Comparison of ENCODE assay signal across 8 cellular contexts in genomic region chr2:177783835-177784448, GRCh38.
DNase-seq lines count a peak whose midpoint lies in the region; ATAC-seq and TF ChIP-seq lines count a peak whose summit lies in the region.

No MANE protein-coding gene starts in this region.

- peaks cover 15 to 34% of the 10 kb centered on the region in 2 donors for H3K4me1 Mint-ChIP-seq in immature natural killer cell
- peaks cover 3% of the 10 kb centered on the region for H3K4me1 Mint-ChIP-seq in neural progenitor cell

- TF ChIP-seq POLR2A in Peyer's patch (IDR thresholded peaks at IDR 0.05) = no peak

- H3F3A ChIP-seq in neural progenitor cell (ENCODE audit: low read depth) = no peaks in the 10 kb centered on the region

- peaks cover 0 to 2% (median under 1%) of the 10 kb centered on the region in 6 donors for H3K9me3 Mint-ChIP-seq in immature natural killer cell
- H3K9me3 Mint-ChIP-seq in neural progenitor cell = peaks cover 10% of the 10 kb centered on the region

- H3K27ac Mint-ChIP-seq in immature natural killer cell (peak overlapping the region in 4 of 6 donors; percentile 73 to 87 (median 75)), neural progenitor cell (no peak overlapping the region)

- H3K27ac ChIP-seq in Peyer's patch (peak overlapping the region in 1 of 4 donors; percentile 56), neural progenitor cell (no peak overlapping the region)

- peak; percentile 50 for DNase-seq in GM04504 (ENCODE audit: low read depth)
- DNase-seq in SIG-M5 treated with dmso at 0.1 percent for 504 hours (lab: John Stamatoyannopoulos, UW; ENCODE audit: unreplicated experiment) = peak; percentile 40
- DNase-seq in immature natural killer cell = peak; percentile 52 to 65 (median 57)
- DNase-seq in BE2C = no peak
- no peak for DNase-seq in Peyer's patch
- no peak for DNase-seq in neural progenitor cell (ENCODE audit: low spot score)

- peak; percentile 93 for ATAC-seq in HG02759 (IDR thresholded peaks at IDR 0.05; ENCODE audit: unreplicated experiment)
- ATAC-seq in GM21619 (IDR thresholded peaks at IDR 0.05; ENCODE audit: unreplicated experiment) = no peak

- peak overlapping the region in 4 of 5 donors; percentile 42 to 82 (median 62) for H3K4me3 Mint-ChIP-seq in immature natural killer cell
- no peak overlapping the region for H3K4me3 Mint-ChIP-seq in neural progenitor cell

- H3K4me3 ChIP-seq in BE2C (ENCODE audit: low read depth, low read length) (no peak overlapping the region), Peyer's patch (peak overlapping the region in 2 of 4 donors; percentile 1 to 27), neural progenitor cell (no peak overlapping the region)

- H3K36me3 ChIP-seq in BE2C (no peaks in the 10 kb centered on the region), Peyer's patch (no peaks in the 10 kb centered on the region), neural progenitor cell (no peaks in the 10 kb centered on the region)

- peaks cover 0 to 1% (median 0%) of the 10 kb centered on the region in 3 donors for H3K27me3 Mint-ChIP-seq in immature natural killer cell (ENCODE audit: low read depth in 3 of 3)
- H3K27me3 Mint-ChIP-seq in neural progenitor cell (ENCODE audit: insufficient read depth, low read depth) = no peaks in the 10 kb centered on the region

- TF ChIP-seq CTCF in BE2C (IDR thresholded peaks at IDR 0.05; ENCODE audit: low read depth, low read length) = no peak
- no peak for TF ChIP-seq CTCF in Peyer's patch (IDR thresholded peaks at IDR 0.05)
- TF ChIP-seq CTCF in neural progenitor cell (IDR thresholded peaks at IDR 0.05) = no peak

- H3K9me3 ChIP-seq in BE2C = no peaks in the 10 kb centered on the region
- H3K9me3 ChIP-seq in Peyer's patch = no peaks in the 10 kb centered on the region
- H3K9me3 ChIP-seq in neural progenitor cell (ENCODE audit: low read depth) = no peaks in the 10 kb centered on the region

- no peak overlapping the region for H3K9ac ChIP-seq in neural progenitor cell

- H3K4me2 ChIP-seq in neural progenitor cell = no peak overlapping the region

- no peaks in the 10 kb centered on the region for H4K20me1 ChIP-seq in neural progenitor cell (ENCODE audit: low read depth)

- H3K79me2 ChIP-seq in neural progenitor cell (ENCODE audit: low read depth) = no peaks in the 10 kb centered on the region

- H3K27me3 ChIP-seq in BE2C (no peaks in the 10 kb centered on the region), Peyer's patch (no peaks in the 10 kb centered on the region), neural progenitor cell (no peaks in the 10 kb centered on the region)

- H3K36me3 Mint-ChIP-seq in immature natural killer cell (no peaks in the 10 kb centered on the region), neural progenitor cell (peaks cover 4% of the 10 kb centered on the region)

- H2AFZ ChIP-seq in neural progenitor cell (replicated peaks) = no peak overlapping the region

- H3K4me1 ChIP-seq in BE2C = no peaks in the 10 kb centered on the region
- peaks cover 0 to 14% (median 0%) of the 10 kb centered on the region in 4 donors for H3K4me1 ChIP-seq in Peyer's patch
- no peaks in the 10 kb centered on the region for H3K4me1 ChIP-seq in neural progenitor cell

Comparison
In these comparisons a context has a peak if more than half of its experiments do, and no peak if none do; other contexts are left out.
1. DNase-seq: peak in GM04504 (single experiment), SIG-M5 treated with dmso at 0.1 percent for 504 hours (single experiment) and immature natural killer cell (3 of 3); none in BE2C (single experiment), Peyer's patch (0 of 3) and neural progenitor cell (single experiment).